In genomic region chr4:142703694-142704309, GRCh38 we compare ENCODE assay signal across 17 cellular contexts.
A peak's percentile ranks its signal among the peaks of the same experiment; 100 is the strongest.
DNase-seq lines count a peak whose midpoint lies in the region; ATAC-seq and TF ChIP-seq lines count a peak whose summit lies in the region.
"Had no signal": no experiment of that assay in that cellular context is flagged by ENCODE, and none has a peak within 500 bp of the region (broad histone marks: within the 10 kb centered on the region; RNA-seq: fewer than 3 reads in every experiment).

No MANE protein-coding gene starts in this region.

- no peak for TF ChIP-seq POLR2A in breast epithelium (IDR thresholded peaks at IDR 0.05)
- TF ChIP-seq POLR2A in Peyer's patch (IDR thresholded peaks at IDR 0.05): no peak

- 58% methylated on average over 3 of the region's 4 CpGs for WGBS in mammary epithelial cell (ENCODE audit: low coverage, missing lambda C conversion rate)
- 4% methylated on average over 4 of the region's 4 CpGs for WGBS in thymus

- TF ChIP-seq CTCF in mammary epithelial cell (conservative IDR thresholded peaks at IDR 0.05 in 1 of 2, IDR thresholded peaks at IDR 0.05 in 1 of 2; ENCODE audit: extremely low read depth in 1 of 2, insufficient read depth in 1 of 2, low read depth in 1 of 2, low read length in 2 of 2) (no peak), breast epithelium (IDR thresholded peaks at IDR 0.05) (no peak), Peyer's patch (IDR thresholded peaks at IDR 0.05) (no peak), GM13977 (IDR thresholded peaks at IDR 0.05; ENCODE audit: extremely low read depth, insufficient read depth, missing control alignments) (no peak)

- no peaks in the 10 kb centered on the region for H3K27me3 ChIP-seq in mammary epithelial cell (ENCODE audit: insufficient read depth, low read length)
- H3K27me3 ChIP-seq in breast epithelium: no peaks in the 10 kb centered on the region
- no peaks in the 10 kb centered on the region for H3K27me3 ChIP-seq in Peyer's patch
- H3K27me3 ChIP-seq in thymus (ENCODE audit: control insufficient read depth, insufficient read depth): no peaks in the 10 kb centered on the region

- H2AFZ ChIP-seq in mammary epithelial cell (ENCODE audit: low read depth, low read length): peak overlapping the region; percentile 72
- H2AFZ ChIP-seq: GM23248 had no signal

- H3K36me3 ChIP-seq in mammary epithelial cell (ENCODE audit: insufficient read depth, low read length) (no peaks in the 10 kb centered on the region), breast epithelium (no peaks in the 10 kb centered on the region), Peyer's patch (no peaks in the 10 kb centered on the region), thymus (ENCODE audit: control insufficient read depth, insufficient read depth) (no peaks in the 10 kb centered on the region)

- H3K4me3 ChIP-seq in mammary epithelial cell (replicated peaks in 1 of 3; ENCODE audit: insufficient read depth in 1 of 3, low read depth in 2 of 3, low read length in 3 of 3) (no peak overlapping the region), breast epithelium (no peak overlapping the region), Peyer's patch (no peak overlapping the region), thymus (ENCODE audit: low read length) (peak overlapping the region; percentile 27)
- H3K4me3 ChIP-seq: GM12878, GM23248 had no signal

- dilution Hi-C loops in mammary epithelial cell (cut with HindIII; ENCODE audit: low sequenced_read_pairs): no loop called here

- peaks cover 6% of the 10 kb centered on the region for H3K36me3 Mint-ChIP-seq in activated T-helper 2 cell treated with anti-CD3 and anti-CD28 coated beads, Interferon-gamma antibody, Interleukin-2, Interleukin-4, amounts not matched to agents 10 μg/mL and 5 μg/mL and 100 μg/mL, durations not matched to agents 14 hours and 24 hours and 36 hours (ENCODE audit: low read depth)
- H3K36me3 Mint-ChIP-seq: brain had no signal

- CTCF ChIA-PET in mammary epithelial cell (lab: Charles Lee; ENCODE audit: low non-redundant PET): no interaction called here

- H3K4me2 ChIP-seq in mammary epithelial cell (ENCODE audit: insufficient read depth, low read depth, low read length): peak overlapping the region; percentile 16

- H3K27ac ChIP-seq in mammary epithelial cell (ENCODE audit: insufficient read depth, low read depth, low read length): no peak overlapping the region
- H3K27ac ChIP-seq in breast epithelium: no peak overlapping the region
- H3K27ac ChIP-seq in Peyer's patch: peak overlapping the region in 2 of 4 donors; percentile 10 to 28
- peak overlapping the region; percentile 93 for H3K27ac ChIP-seq in thymus (ENCODE audit: low read depth)
- H3K27ac ChIP-seq: GM23248 had no signal

- no peak for ATAC-seq in HG03139 (IDR thresholded peaks at IDR 0.05; ENCODE audit: unreplicated experiment)
- ATAC-seq: GM12878 had no signal

- H3K27me3 Mint-ChIP-seq in activated T-helper 2 cell treated with anti-CD3 and anti-CD28 coated beads, Interferon-gamma antibody, Interleukin-2, Interleukin-4, amounts not matched to agents 10 μg/mL and 5 μg/mL and 100 μg/mL, durations not matched to agents 14 hours and 24 hours and 36 hours (ENCODE audit: low read depth): no peaks in the 10 kb centered on the region
- H3K27me3 Mint-ChIP-seq: brain had no signal

- H3K9me3 Mint-ChIP-seq in activated T-helper 2 cell treated with anti-CD3 and anti-CD28 coated beads, Interferon-gamma antibody, Interleukin-2, Interleukin-4, amounts not matched to agents 10 μg/mL and 5 μg/mL and 100 μg/mL, durations not matched to agents 14 hours and 24 hours and 36 hours: no peaks in the 10 kb centered on the region
- H3K9me3 Mint-ChIP-seq: brain had no signal

- no peak overlapping the region for H3K27ac Mint-ChIP-seq in activated T-helper 2 cell treated with anti-CD3 and anti-CD28 coated beads, Interferon-gamma antibody, Interleukin-2, Interleukin-4, amounts not matched to agents 10 μg/mL and 5 μg/mL and 100 μg/mL, durations not matched to agents 14 hours and 24 hours and 36 hours
- H3K27ac Mint-ChIP-seq: brain; T-helper 1 cell treated with Interleukin-12 subunit alpha and Interleukin-12 subunit beta and Interleukin-4 antibody, amounts not matched to agents 30 μg/mL and 1 μg/mL, for 36 hours had no signal

- H4K20me1 ChIP-seq in mammary epithelial cell (ENCODE audit: insufficient read depth, low read length): no peaks in the 10 kb centered on the region

- intact Hi-C loops in mammary epithelial cell (cut with micrococcal nuclease): no loop called here
- intact Hi-C loops in breast epithelium (cut with DNase I; ENCODE audit: low total_unique reads): no loop called here
- intact Hi-C loops in activated T-helper 2 cell treated with anti-CD3 and anti-CD28 coated beads, Interferon-gamma antibody, Interleukin-2, Interleukin-4, amounts not matched to agents 10 μg/mL and 5 μg/mL and 100 μg/mL, durations not matched to agents 14 hours and 24 hours and 36 hours (cut with micrococcal nuclease): loop anchor here (2.0 to 5.0 kb wide), 3 partner anchors 135 to 297 kb away; no protein-coding TSS in a partner anchor

- H3K4me1 ChIP-seq in mammary epithelial cell (ENCODE audit: insufficient read depth, low read length) (peaks cover 6% of the 10 kb centered on the region), breast epithelium (no peaks in the 10 kb centered on the region), Peyer's patch (no peaks in the 10 kb centered on the region), thymus (ENCODE audit: control insufficient read depth, insufficient read depth, low read length) (peaks cover 31% of the 10 kb centered on the region)

- BruUV-seq in mammary epithelial cell (replicated peaks; lab: Mats Ljungman, UMichigan): no TSS peak

- H3K4me1 Mint-ChIP-seq in activated T-helper 2 cell treated with anti-CD3 and anti-CD28 coated beads, Interferon-gamma antibody, Interleukin-2, Interleukin-4, amounts not matched to agents 10 μg/mL and 5 μg/mL and 100 μg/mL, durations not matched to agents 14 hours and 24 hours and 36 hours (ENCODE audit: low read depth): peaks cover 29% of the 10 kb centered on the region
- H3K4me1 Mint-ChIP-seq: brain, neural crest cell had no signal

- no peak overlapping the region for H3K9ac ChIP-seq in mammary epithelial cell (ENCODE audit: insufficient read depth, low read length)
- H3K9ac ChIP-seq: GM23248 had no signal

- in situ Hi-C loops in mammary epithelial cell (cut with MboI; ENCODE audit: low sequenced_read_pairs in 2 of 2): loop anchor here in 1 of 2 donors (25.0 kb wide), 2 partner anchors 142 to 342 kb away; no protein-coding TSS in a partner anchor
- in situ Hi-C loops in GM13977 (cut with MboI; ENCODE audit: low pct_unique_long_range_greater_than_20kb, low sequenced_read_pairs, unreplicated experiment): no loop called here

- H3K4me3 Mint-ChIP-seq in activated T-helper 2 cell treated with anti-CD3 and anti-CD28 coated beads, Interferon-gamma antibody, Interleukin-2, Interleukin-4, amounts not matched to agents 10 μg/mL and 5 μg/mL and 100 μg/mL, durations not matched to agents 14 hours and 24 hours and 36 hours (ENCODE audit: low read depth): no peak overlapping the region
- H3K4me3 Mint-ChIP-seq: brain; neural crest cell; T-helper 1 cell treated with Interleukin-12 subunit alpha and Interleukin-12 subunit beta and Interleukin-4 antibody, amounts not matched to agents 30 μg/mL and 1 μg/mL, for 36 hours had no signal

- DNase-seq in mammary epithelial cell: peak; percentile 43
- DNase-seq in breast epithelium (ENCODE audit: low spot score in 2 of 2): no peak
- peak in 2 of 3 donors; percentile 22 to 68 for DNase-seq in Peyer's patch
- DNase-seq in activated T-helper 2 cell treated with anti-CD3 and anti-CD28 coated beads, Interferon-gamma antibody, Interleukin-2, Interleukin-4, amounts not matched to agents 10 μg/mL and 5 μg/mL and 100 μg/mL, durations not matched to agents 14 hours and 24 hours and 36 hours (ENCODE audit: low spot score): peak; percentile 53
- DNase-seq in GM13977 (ENCODE audit: low spot score): no peak
- DNase-seq in NCI-H146 (lab: John Stamatoyannopoulos, UW): no peak
- DNase-seq: Calu3, GM23248, mesenchymal stem cell, NCI-H1694, NCI-H345 had no signal

- no peaks in the 10 kb centered on the region for H3K9me3 ChIP-seq in mammary epithelial cell (replicated peaks; ENCODE audit: insufficient read depth, low read length)
- H3K9me3 ChIP-seq in breast epithelium: no peaks in the 10 kb centered on the region
- no peaks in the 10 kb centered on the region for H3K9me3 ChIP-seq in Peyer's patch
- no peaks in the 10 kb centered on the region for H3K9me3 ChIP-seq in thymus (ENCODE audit: control insufficient read depth)

- H3K79me2 ChIP-seq in mammary epithelial cell (ENCODE audit: insufficient read depth, low read length): no peaks in the 10 kb centered on the region

Comparison
In these comparisons a context has a peak if more than half of its experiments do, and no peak if none do; other contexts are left out.
1. DNase-seq: peak in mammary epithelial cell (single experiment), Peyer's patch (2 of 3) and activated T-helper 2 cell treated with anti-CD3 and anti-CD28 coated beads, Interferon-gamma antibody, Interleukin-2, Interleukin-4, amounts not matched to agents 10 μg/mL and 5 μg/mL and 100 μg/mL, durations not matched to agents 14 hours and 24 hours and 36 hours (single experiment); none in breast epithelium (0 of 2), GM13977 (single experiment) and NCI-H146 (single experiment).